In genomic region chr3:136758160-136759102, GRCh38 we compare ENCODE assay signal across 8 cellular contexts. TPM values are rescaled to one million over a fixed set of nuclear protein-coding genes. Genes with fewer than 3 reads are reported as not detected.
DNase-seq lines count a peak whose midpoint lies in the region; ATAC-seq, FAIRE-seq and TF ChIP-seq lines count a peak whose summit lies in the region.
"Not testable (repeated sequence)": the region's sequence is repeated elsewhere in the genome, so short reads cannot be mapped to it uniquely, and the experiment has no call there.

No MANE protein-coding gene starts in this region.

- DNase-seq in CD8-positive, alpha-beta T cell; bronchial epithelial cell (ENCODE audit: low read depth); mesendoderm: not testable (repeated sequence)
- DNase-seq in GM23338 (ENCODE audit: low spot score) (peak; percentile 56), NB4 (ENCODE audit: low read depth) (peak; percentile 77), SKM-1 (lab: John Stamatoyannopoulos, UW; ENCODE audit: unreplicated experiment) (peak; percentile 78), Right ventricle myocardium superior (peak; percentile 67)

- H2BK120ac ChIP-seq in mesendoderm (ENCODE audit: low read depth, low read length): not testable (repeated sequence)

- H3K4me1 Mint-ChIP-seq in CD8-positive, alpha-beta T cell (ENCODE audit: low read depth): peaks cover 11% of the 10 kb centered on the region
- H3K4me1 Mint-ChIP-seq in GM23338: peaks cover 15% of the 10 kb centered on the region

- intact Hi-C loops in CD8-positive, alpha-beta T cell (cut with DNase I, micrococcal nuclease): loop anchor here (1.0 to 10.0 kb wide), 4 partner anchors 256 to 1836 kb away; partner anchors contain the start of genes CEP70 (in 1 of the 2), DBR1 (in 1 of the 2) and PPP2R3A (in 1 of the 2)
- intact Hi-C loops in Right ventricle myocardium superior (cut with DNase I): loop anchor here (10.0 kb wide), 2 partner anchors 564 to 684 kb away; partner anchors contain the start of gene MSL2

- H2BK15ac ChIP-seq in mesendoderm (replicated peaks; ENCODE audit: low read depth): not testable (repeated sequence)

- H3K27ac Mint-ChIP-seq in CD8-positive, alpha-beta T cell; GM23338: not testable (repeated sequence)

- not testable (repeated sequence) for H3K36me3 ChIP-seq in CD8-positive, alpha-beta T cell (ENCODE audit: insufficient read depth, low read length); GM23338 (ENCODE audit: insufficient read depth); bronchial epithelial cell (ENCODE audit: control insufficient read depth, insufficient read depth, low read length); mesendoderm (ENCODE audit: control insufficient read depth, insufficient read depth, low read length); subcutaneous abdominal adipose tissue (ENCODE audit: control insufficient read depth in 5 of 5, insufficient read depth in 5 of 5, low read length in 5 of 5)

- not testable (repeated sequence) for H3K9ac ChIP-seq in mesendoderm (ENCODE audit: low read length)
- peak overlapping the region in 4 of 5 donors; percentile 30 to 75 (median 50) for H3K9ac ChIP-seq in subcutaneous abdominal adipose tissue (ENCODE audit: low read length in 5 of 5)

- H3F3A ChIP-seq in GM23338 (replicated peaks; ENCODE audit: low read depth): not testable (repeated sequence)

- not testable (repeated sequence) for H3K4me1 ChIP-seq in CD8-positive, alpha-beta T cell (ENCODE audit: insufficient read depth, low read length); GM23338 (ENCODE audit: insufficient read depth); mesendoderm (ENCODE audit: control insufficient read depth, low read depth, low read length)
- peaks cover 2 to 10% (median 6%) of the 10 kb centered on the region in 5 donors for H3K4me1 ChIP-seq in subcutaneous abdominal adipose tissue (ENCODE audit: control insufficient read depth in 5 of 5, insufficient read depth in 5 of 5, low read length in 5 of 5)

- H3K79me1 ChIP-seq in mesendoderm (ENCODE audit: low read length): not testable (repeated sequence)

- no CpG with 5 or more reads among the region's 20 CpGs for WGBS in mesendoderm (ENCODE audit: extremely low coverage, insufficient coverage, low lambda C conversion rate)

- not testable (repeated sequence) for H4K20me1 ChIP-seq in GM23338 (replicated peaks; ENCODE audit: insufficient read depth)

- H3K4me3 ChIP-seq in CD8-positive, alpha-beta T cell (ENCODE audit: low read depth, low read length); GM23338; bronchial epithelial cell (ENCODE audit: low read depth, low read length); mesendoderm (ENCODE audit: low read length): not testable (repeated sequence)
- H3K4me3 ChIP-seq in NB4 (ENCODE audit: low read depth, low read length): peak overlapping the region; percentile 61
- peak overlapping the region in 3 of 5 donors; percentile 37 to 46 (median 46) for H3K4me3 ChIP-seq in subcutaneous abdominal adipose tissue (ENCODE audit: low read depth in 1 of 5, low read length in 5 of 5)

- H3K18ac ChIP-seq in mesendoderm (ENCODE audit: low read length): not testable (repeated sequence)

- ATAC-seq in CD8-positive, alpha-beta T cell; GM23338: not testable (repeated sequence)
- peak; percentile 42 for ATAC-seq in Right ventricle myocardium superior (ENCODE audit: poor library complexity)

- H3K9me3 ChIP-seq in CD8-positive, alpha-beta T cell (ENCODE audit: low read length); subcutaneous abdominal adipose tissue (ENCODE audit: control insufficient read depth in 5 of 5, low read length in 5 of 5): not testable (repeated sequence)

- H4K5ac ChIP-seq in mesendoderm (ENCODE audit: low read length): not testable (repeated sequence)

- FAIRE-seq in bronchial epithelial cell (lab: Jason Lieb, UNC): not testable (repeated sequence)

- H3K79me2 ChIP-seq in GM23338 (replicated peaks; ENCODE audit: insufficient read depth); mesendoderm (ENCODE audit: control insufficient read depth, insufficient read depth, low read length): not testable (repeated sequence)

- H2BK5ac ChIP-seq in mesendoderm (ENCODE audit: low read length): not testable (repeated sequence)

- not testable (repeated sequence) for H3K4me2 ChIP-seq in GM23338; mesendoderm (ENCODE audit: low read length)

- not testable (repeated sequence) for H2AK5ac ChIP-seq in mesendoderm (ENCODE audit: low read length)

- peak overlapping the region; percentile 48 for H3K4ac ChIP-seq in mesendoderm (ENCODE audit: low read depth, low read length)

- H3K27me3 ChIP-seq in CD8-positive, alpha-beta T cell (ENCODE audit: insufficient read depth, low read length); GM23338 (ENCODE audit: insufficient read depth); bronchial epithelial cell (ENCODE audit: control insufficient read depth, insufficient read depth, low read length); mesendoderm (ENCODE audit: insufficient read depth, low read length, poor library complexity); subcutaneous abdominal adipose tissue (ENCODE audit: control insufficient read depth in 5 of 5, insufficient read depth in 4 of 5, low read length in 5 of 5): not testable (repeated sequence)

- not testable (repeated sequence) for H3K23ac ChIP-seq in mesendoderm (ENCODE audit: low read length)

- H4K8ac ChIP-seq in mesendoderm (ENCODE audit: low read depth, low read length): not testable (repeated sequence)

- H3K27me3 Mint-ChIP-seq in CD8-positive, alpha-beta T cell (ENCODE audit: low read depth); GM23338 (ENCODE audit: insufficient read depth, low read depth, poor library complexity): not testable (repeated sequence)

- not testable (repeated sequence) for TF ChIP-seq POLR2A in NB4 (IDR thresholded peaks at IDR 0.05; ENCODE audit: extremely low read depth, insufficient read length)

- POLR2A ChIA-PET in CD8-positive, alpha-beta T cell (lab: Charles Lee): not testable (repeated sequence)

- H2AFZ ChIP-seq in GM23338: not testable (repeated sequence)

- H3K27ac ChIP-seq in CD8-positive, alpha-beta T cell (ENCODE audit: low read depth, low read length); GM23338 (ENCODE audit: low read depth); mesendoderm (ENCODE audit: low read depth, low read length): not testable (repeated sequence)
- peak overlapping the region; percentile 64 for H3K27ac ChIP-seq in subcutaneous abdominal adipose tissue (ENCODE audit: low read depth, low read length)

- TF ChIP-seq CTCF in CD8-positive, alpha-beta T cell (IDR thresholded peaks at IDR 0.05): peak; percentile 33
- TF ChIP-seq CTCF in GM23338 (conservative IDR thresholded peaks at IDR 0.05; ENCODE audit: low read depth in 2 of 2) (peak; percentile 72 to 82), NB4 (IDR thresholded peaks at IDR 0.05; ENCODE audit: low read depth, low read length) (peak; percentile 43), bronchial epithelial cell (IDR thresholded peaks at IDR 0.05; ENCODE audit: insufficient read depth, low read length, severe bottlenecking) (peak; percentile 20)

- H3K4me3 Mint-ChIP-seq in CD8-positive, alpha-beta T cell; GM23338: not testable (repeated sequence)

- H3K36me3 Mint-ChIP-seq in CD8-positive, alpha-beta T cell: not testable (repeated sequence)
- peaks cover 13% of the 10 kb centered on the region for H3K36me3 Mint-ChIP-seq in GM23338 (ENCODE audit: low read depth)

- CTCF ChIA-PET in CD8-positive, alpha-beta T cell (lab: Charles Lee): interaction anchor here (0.6 to 9.1 kb wide), 6 partner anchors 9 to 493 kb away, joined by 3 to 127 read pairs (median 4); no protein-coding TSS in a partner anchor

- H3K56ac ChIP-seq in mesendoderm (ENCODE audit: low read length): not testable (repeated sequence)

- not testable (repeated sequence) for H3K9me2 ChIP-seq in GM23338 (ENCODE audit: insufficient read depth)

- H3K9me3 Mint-ChIP-seq in CD8-positive, alpha-beta T cell: not testable (repeated sequence)
- peaks cover 24% of the 10 kb centered on the region for H3K9me3 Mint-ChIP-seq in GM23338

RNA-seq across cellular contexts. Expression of gene STAG1, which starts 6.3 kb away (rescaled TPM):
- 10 to 100 TPM; 32.4 TPM for total RNA-seq in CD8-positive, alpha-beta T cell
- total RNA-seq in GM23338 (2014; rRNA removed; shearing (Covaris generic)): 21.9 and 23.7 TPM in 2 replicates
- polyA plus RNA-seq in GM23338 (2016; fragmentation: Nextera tagmentation; extraction: Ambion mirVana): 7.6 and 9.0 TPM in 2 replicates
- total RNA-seq in bronchial epithelial cell (20.9 and 26.3 TPM in 2 replicates), Right ventricle myocardium superior (21.1 TPM)
- polyA plus RNA-seq in mesendoderm (2013, experiment 1 of 2): 13.9 TPM
- 14.0 TPM for polyA plus RNA-seq in mesendoderm (2013, experiment 2 of 2)

Comparison
In these comparisons a context has a peak if more than half of its experiments do, and no peak if none do; other contexts are left out.
1. CTCF ChIP-seq: peak in every context shown above with its lines; median percentile 77 in GM23338; 43 in NB4; 33 in CD8-positive, alpha-beta T cell; 20 in bronchial epithelial cell.